8 cellular contexts compared by ENCODE assay signal in the genomic region with DNA sequence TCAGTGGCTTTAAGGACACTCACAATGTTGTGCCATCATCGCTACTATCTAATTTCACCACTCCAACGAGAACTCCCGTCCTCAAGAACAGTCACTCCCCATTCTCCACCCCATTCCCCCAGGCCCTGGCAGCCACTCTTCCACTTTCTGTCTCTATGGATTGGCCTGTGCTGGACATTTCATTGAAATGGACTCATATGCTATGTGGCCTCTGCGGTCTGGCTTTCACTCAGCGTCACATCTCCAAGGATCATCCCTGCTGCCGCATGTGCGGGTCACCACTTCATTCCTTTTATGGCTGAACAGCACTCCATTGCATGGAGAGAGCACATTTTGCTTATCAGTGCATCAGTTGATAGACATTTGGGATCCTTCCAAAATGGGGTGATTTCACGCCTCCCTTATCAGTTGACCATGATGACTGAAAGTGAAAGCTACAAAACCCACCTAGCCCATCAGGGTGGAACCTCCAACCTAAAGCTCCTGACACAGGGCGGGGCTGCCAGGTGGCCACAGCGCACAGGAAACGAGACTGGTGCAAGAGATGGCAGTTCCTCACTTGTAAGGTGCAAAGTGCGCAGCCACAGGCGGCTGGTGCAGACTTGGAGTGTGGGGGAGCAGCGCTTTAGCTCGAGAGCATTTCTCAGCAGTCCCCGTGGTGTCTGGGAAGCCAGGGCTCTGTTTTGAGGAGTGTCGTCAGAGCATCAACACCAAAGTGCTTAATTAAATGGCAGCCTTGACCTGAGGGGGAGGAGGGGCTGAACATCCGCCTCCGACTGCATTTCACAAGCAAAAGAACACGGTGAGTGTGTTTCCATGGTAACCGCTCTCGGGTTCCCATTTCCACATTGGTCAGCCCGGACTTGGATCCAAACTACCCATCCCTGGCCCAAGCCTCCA. TPM values are rescaled to one million over a fixed set of nuclear protein-coding genes. Genes with fewer than 3 reads are reported as not detected.
DNase-seq lines count a peak whose midpoint lies in the region; ATAC-seq and TF ChIP-seq lines count a peak whose summit lies in the region.

No MANE protein-coding gene starts in this region.

- ATAC-seq in GM21447 (IDR thresholded peaks at IDR 0.05; ENCODE audit: unreplicated experiment): peak; percentile 86

- DNase-seq in GM10266 (ENCODE audit: extremely low spot score) (peak; percentile 79), glutamatergic neuron (peak; percentile 40), DMS114 treated with DMSO at 0.1 percent for 48 hours (lab: John Stamatoyannopoulos, UW; ENCODE audit: unreplicated experiment) (no peak), SIG-M5 treated with dmso at 0.1 percent for 504 hours (lab: John Stamatoyannopoulos, UW; ENCODE audit: unreplicated experiment) (no peak)
- DNase-seq in Jurkat, Clone E6-1 (ENCODE audit: low read depth, low spot score): peak; percentile 77
- peak; percentile 46 to 54 for DNase-seq in activated CD8-positive, alpha-beta memory T cell treated with anti-CD3 and anti-CD28 coated beads for 4 hours (ENCODE audit: low read depth in 2 of 2)
- peak; percentile 46 for DNase-seq in stimulated activated CD8-positive, alpha-beta memory T cell treated with anti-CD3 and anti-CD28 coated beads, Interleukin-15, amount 100 ng/mL, for 1 hour (ENCODE audit: low read depth)

- H3K36me3 Mint-ChIP-seq in glutamatergic neuron (ENCODE audit: unreplicated experiment): peaks cover 5% of the 10 kb centered on the region

- no peak overlapping the region for H3K27ac Mint-ChIP-seq in glutamatergic neuron (ENCODE audit: unreplicated experiment)

- peaks cover 49% of the 10 kb centered on the region for H3K4me1 Mint-ChIP-seq in glutamatergic neuron (ENCODE audit: low read depth, unreplicated experiment)

- peaks cover 4% of the 10 kb centered on the region for H3K9me3 Mint-ChIP-seq in glutamatergic neuron (ENCODE audit: unreplicated experiment)

- no peak overlapping the region for H3K4me3 Mint-ChIP-seq in glutamatergic neuron (ENCODE audit: unreplicated experiment)

- peak overlapping the region; percentile 27 for H3K4me3 ChIP-seq in Jurkat, Clone E6-1 (ENCODE audit: low read length)

- H3K27me3 Mint-ChIP-seq in glutamatergic neuron (ENCODE audit: unreplicated experiment): peaks cover 12% of the 10 kb centered on the region

- TF ChIP-seq CTCF in GM10266 (IDR thresholded peaks at IDR 0.05; ENCODE audit: control insufficient read depth, insufficient read depth, low read depth, missing control alignments) (no peak), glutamatergic neuron (IDR thresholded peaks at IDR 0.05; ENCODE audit: partially characterized antibody, unreplicated experiment) (no peak)

RNA-seq across cellular contexts. Expression of a gene that starts 23.8 kb away (rescaled TPM):
- polyA plus RNA-seq in Jurkat, Clone E6-1 (2012; ENCODE audit: insufficient read depth, insufficient read length): 349 TPM
- total RNA-seq in glutamatergic neuron (ENCODE audit: unreplicated experiment): 545 TPM

RNA-seq across cellular contexts. Expression of a gene that starts 54.2 kb away (rescaled TPM):
- polyA plus RNA-seq in Jurkat, Clone E6-1 (2012; ENCODE audit: insufficient read depth, insufficient read length): 11.5 TPM
- 38.2 TPM for total RNA-seq in glutamatergic neuron (ENCODE audit: unreplicated experiment)

Comparison
In these comparisons a context has a peak if more than half of its experiments do, and no peak if none do; other contexts are left out.
1. DNase-seq: peak in GM10266 (single experiment), Jurkat, Clone E6-1 (single experiment), activated CD8-positive, alpha-beta memory T cell treated with anti-CD3 and anti-CD28 coated beads for 4 hours (2 of 2), glutamatergic neuron (single experiment) and stimulated activated CD8-positive, alpha-beta memory T cell treated with anti-CD3 and anti-CD28 coated beads, Interleukin-15, amount 100 ng/mL, for 1 hour (single experiment); none in DMS114 treated with DMSO at 0.1 percent for 48 hours (single experiment) and SIG-M5 treated with dmso at 0.1 percent for 504 hours (single experiment).